Comparison of ENCODE assay signal across 19 cellular contexts in genomic region chr6:89564752-89565427, GRCh38.
DNase-seq lines count a peak whose midpoint lies in the region; ATAC-seq and TF ChIP-seq lines count a peak whose summit lies in the region.
"Had no signal": no experiment of that assay in that cellular context is flagged by ENCODE, and none has a peak within 500 bp of the region (broad histone marks: within the 10 kb centered on the region; RNA-seq: fewer than 3 reads in every experiment).

No MANE protein-coding gene starts in this region.

- H3K27me3 Mint-ChIP-seq in activated naive CD4-positive, alpha-beta T cell treated with anti-CD3 and anti-CD28 coated beads for 36 hours (ENCODE audit: low read depth), result no peaks in the 10 kb centered on the region
- H3K27me3 Mint-ChIP-seq: activated B cell treated with CpG ODN at 0.5 μM for 24 hours; activated CD8-positive, alpha-beta memory T cell treated with anti-CD3 and anti-CD28 coated beads, Interleukin-2, amount 10 ng/mL, durations not matched to agents 7 days and 5 days; CD4-positive, alpha-beta memory T cell; stimulated activated naive CD8-positive, alpha-beta T cell treated with anti-CD3 and anti-CD28 coated beads, Interleukin-15, Interleukin-2, amounts not matched to agents 100 ng/mL and 50 ng/mL, for 24 hours had no signal

- CTCF ChIA-PET in activated naive CD4-positive, alpha-beta T cell treated with anti-CD3 and anti-CD28 coated beads for 36 hours (lab: Charles Lee), result interaction anchor here (0.6 kb wide), 1 partner anchor 219 kb away, joined by 3 read pairs; no protein-coding TSS in a partner anchor

- 34 to 42% methylated on average over 8 of the region's 8 CpGs for WGBS in thyroid gland, 2 donors

- H3K4me1 ChIP-seq in thyroid gland, result peaks cover 0 to 23% of the 10 kb centered on the region in 2 donors
- H3K4me1 ChIP-seq: A549 had no signal

- H3K27me3 ChIP-seq in brain microvascular endothelial cell (replicated peaks) (peaks cover 5% of the 10 kb centered on the region), thyroid gland (no peaks in the 10 kb centered on the region)
- H3K27me3 ChIP-seq: heart left ventricle had no signal

- no peaks in the 10 kb centered on the region for H3K9me3 ChIP-seq in thyroid gland
- H3K9me3 ChIP-seq: A549, heart left ventricle had no signal

- H3K4me3 ChIP-seq in brain microvascular endothelial cell (ENCODE audit: low read depth, low read length), result no peak overlapping the region
- H3K4me3 ChIP-seq in thyroid gland (replicated peaks in 1 of 3), result no peak overlapping the region
- H3K4me3 ChIP-seq: A549, heart left ventricle had no signal

- in situ Hi-C loops in brain microvascular endothelial cell (cut with HindIII; ENCODE audit: low pct_ligation_motif_present, low sequenced_read_pairs), result no loop called here

- no peaks in the 10 kb centered on the region for H3K9me3 Mint-ChIP-seq in activated naive CD4-positive, alpha-beta T cell treated with anti-CD3 and anti-CD28 coated beads for 36 hours
- H3K9me3 Mint-ChIP-seq: activated B cell treated with CpG ODN at 0.5 μM for 24 hours; CD4-positive, alpha-beta memory T cell; neural crest cell; stimulated activated naive CD8-positive, alpha-beta T cell treated with anti-CD3 and anti-CD28 coated beads, Interleukin-15, Interleukin-2, amounts not matched to agents 100 ng/mL and 50 ng/mL, for 24 hours had no signal

- intact Hi-C loops in thyroid gland (cut with DNase I), result no loop called here
- intact Hi-C loops in activated naive CD4-positive, alpha-beta T cell treated with anti-CD3 and anti-CD28 coated beads for 36 hours (cut with micrococcal nuclease), result no loop called here

- no peaks in the 10 kb centered on the region for H3K4me1 Mint-ChIP-seq in activated naive CD4-positive, alpha-beta T cell treated with anti-CD3 and anti-CD28 coated beads for 36 hours (ENCODE audit: low read depth)
- H3K4me1 Mint-ChIP-seq: activated B cell treated with CpG ODN at 0.5 μM for 24 hours; activated CD8-positive, alpha-beta memory T cell treated with anti-CD3 and anti-CD28 coated beads, Interleukin-2, amount 10 ng/mL, durations not matched to agents 7 days and 5 days; CD4-positive, alpha-beta memory T cell had no signal

- TF ChIP-seq CTCF in brain microvascular endothelial cell (IDR thresholded peaks at IDR 0.05; ENCODE audit: low read depth, low read length, missing control alignments) (no peak), thyroid gland (IDR thresholded peaks at IDR 0.05) (no peak)

- DNase-seq in NCI-H1417 (lab: John Stamatoyannopoulos, UW) (peak; percentile 15 to 81 (median 57)), NCI-H1417 treated with DMSO at 0.1 percent for 48 hours (lab: John Stamatoyannopoulos, UW) (no peak), brain microvascular endothelial cell (peak; percentile 14), left lobe of liver (ENCODE audit: low spot score) (no peak), thyroid gland (peak; percentile 17 to 25), GDM1 (lab: John Stamatoyannopoulos, UW) (no peak)
- no peak for DNase-seq in activated naive CD4-positive, alpha-beta T cell treated with anti-CD3 and anti-CD28 coated beads for 36 hours
- DNase-seq: activated B cell treated with CpG ODN at 0.5 μM for 24 hours; activated CD8-positive, alpha-beta memory T cell treated with anti-CD3 and anti-CD28 coated beads, Interleukin-2, amount 10 ng/mL, durations not matched to agents 7 days and 5 days; activated gamma-delta T cell treated with Interleukin-2 at 50 U/mL for 16 hours; CD4-positive, alpha-beta memory T cell; heart left ventricle; KBM-7; NCI-H2081 treated with DMSO at 0.1 percent for 48 hours; OCI-M1 had no signal

- H3K36me3 ChIP-seq in brain microvascular endothelial cell (replicated peaks) (no peaks in the 10 kb centered on the region), thyroid gland (no peaks in the 10 kb centered on the region)

- no peaks in the 10 kb centered on the region for H3K36me3 Mint-ChIP-seq in activated naive CD4-positive, alpha-beta T cell treated with anti-CD3 and anti-CD28 coated beads for 36 hours (ENCODE audit: low read depth)
- H3K36me3 Mint-ChIP-seq: activated CD8-positive, alpha-beta memory T cell treated with anti-CD3 and anti-CD28 coated beads, Interleukin-2, amount 10 ng/mL, durations not matched to agents 7 days and 5 days had no signal

- no peak overlapping the region for H3K27ac Mint-ChIP-seq in activated naive CD4-positive, alpha-beta T cell treated with anti-CD3 and anti-CD28 coated beads for 36 hours
- H3K27ac Mint-ChIP-seq: activated B cell treated with CpG ODN at 0.5 μM for 24 hours; activated CD8-positive, alpha-beta memory T cell treated with anti-CD3 and anti-CD28 coated beads, Interleukin-2, amount 10 ng/mL, durations not matched to agents 7 days and 5 days; CD4-positive, alpha-beta memory T cell; stimulated activated naive CD8-positive, alpha-beta T cell treated with anti-CD3 and anti-CD28 coated beads, Interleukin-15, Interleukin-2, amounts not matched to agents 100 ng/mL and 50 ng/mL, for 24 hours had no signal

- H3K4me3 Mint-ChIP-seq in activated naive CD4-positive, alpha-beta T cell treated with anti-CD3 and anti-CD28 coated beads for 36 hours, result no peak overlapping the region
- H3K4me3 Mint-ChIP-seq: activated B cell treated with CpG ODN at 0.5 μM for 24 hours; activated CD8-positive, alpha-beta memory T cell treated with anti-CD3 and anti-CD28 coated beads, Interleukin-2, amount 10 ng/mL, durations not matched to agents 7 days and 5 days; CD4-positive, alpha-beta memory T cell; neural crest cell; stimulated activated naive CD8-positive, alpha-beta T cell treated with anti-CD3 and anti-CD28 coated beads, Interleukin-15, Interleukin-2, amounts not matched to agents 100 ng/mL and 50 ng/mL, for 24 hours had no signal

- TF ChIP-seq POLR2A in thyroid gland (IDR thresholded peaks at IDR 0.05), result no peak

- H3K27ac ChIP-seq in brain microvascular endothelial cell (no peak overlapping the region), thyroid gland (no peak overlapping the region)
- H3K27ac ChIP-seq: A549 had no signal

- ATAC-seq in left lobe of liver (peak; percentile 67), GM21825 (IDR thresholded peaks at IDR 0.05; ENCODE audit: unreplicated experiment) (no peak)
- ATAC-seq: A549; activated CD8-positive, alpha-beta memory T cell treated with anti-CD3 and anti-CD28 coated beads, Interleukin-2, amount 10 ng/mL, durations not matched to agents 7 days and 5 days had no signal

Comparison
In these comparisons a context has a peak if more than half of its experiments do, and no peak if none do; other contexts are left out.
1. DNase-seq: peak in NCI-H1417 (3 of 3), brain microvascular endothelial cell (single experiment) and thyroid gland (2 of 2); none in NCI-H1417 treated with DMSO at 0.1 percent for 48 hours (single experiment), left lobe of liver (single experiment), GDM1 (single experiment) and activated naive CD4-positive, alpha-beta T cell treated with anti-CD3 and anti-CD28 coated beads for 36 hours (single experiment).